ENCODE assay signal across 20 cellular contexts in the genomic region with DNA sequence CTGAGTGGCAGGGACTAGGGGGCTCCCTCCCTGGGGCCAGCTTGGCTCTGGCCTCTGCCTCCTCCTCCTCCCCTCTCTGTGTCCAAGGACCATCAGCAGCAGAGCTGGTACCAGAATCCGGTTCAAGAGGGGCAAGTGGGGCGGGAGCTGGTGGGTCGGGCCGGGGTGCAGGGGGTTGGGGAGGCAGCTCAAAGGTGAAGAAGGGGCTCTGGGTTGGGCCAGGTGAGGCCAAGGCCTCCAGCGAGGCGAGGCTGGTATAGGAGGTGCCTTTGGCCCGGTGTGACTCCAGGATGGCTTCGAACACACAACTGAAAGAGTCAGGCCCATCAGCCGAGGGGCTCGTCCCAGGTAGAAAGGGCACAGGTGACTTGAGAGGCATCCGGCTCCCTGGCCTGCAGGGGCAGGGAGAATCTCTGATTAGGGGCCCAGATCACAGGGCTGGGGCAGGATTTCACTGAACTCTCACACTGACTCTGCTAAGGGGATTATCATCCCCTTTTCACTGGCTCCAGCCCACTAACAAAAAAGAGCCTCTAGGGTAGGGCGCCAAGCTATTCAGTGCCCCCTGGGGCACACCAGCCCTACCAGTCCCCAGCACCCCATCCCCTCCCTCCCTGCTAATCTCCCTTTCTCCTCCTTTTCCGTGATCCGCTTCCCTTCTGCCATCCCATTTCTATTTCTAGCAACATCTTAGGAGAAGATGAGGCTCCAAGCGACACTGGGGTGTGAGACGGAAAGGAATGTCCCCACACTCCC. TPM values are rescaled to one million over a fixed set of nuclear protein-coding genes. Genes with fewer than 3 reads are reported as not detected.
"Had no signal": no experiment of that assay in that cellular context is flagged by ENCODE, and none has a peak within 500 bp of the region (broad histone marks: within the 10 kb centered on the region; RNA-seq: fewer than 3 reads in every experiment).

No MANE protein-coding gene starts in this region.

- H3K9me3 ChIP-seq: gastrocnemius medialis, heart right ventricle, lower lobe of right lung had no signal

- ATAC-seq: esophagus mucosa, gastrocnemius medialis, heart right ventricle, lower lobe of right lung had no signal

- H3K36me3 Mint-ChIP-seq: naive thymus-derived CD8-positive, alpha-beta T cell had no signal

- H3K27ac ChIP-seq: brain microvascular endothelial cell, coronary artery, gastrocnemius medialis, heart right ventricle, lower lobe of right lung, SK-N-MC had no signal

- H3K4me3 ChIP-seq: coronary artery, gastrocnemius medialis, heart right ventricle, lower lobe of right lung, SK-N-MC had no signal

- DNase-seq: activated CD4-positive, CD25-positive, alpha-beta regulatory T cell; activated T-cell treated with anti-CD3 and anti-CD28 coated beads, Interleukin-2, amount 50 U/mL, for 24 hours; brain microvascular endothelial cell; effector CD4-positive, alpha-beta T cell; gastrocnemius medialis; heart right ventricle; immature natural killer cell; lower lobe of right lung; T-helper 9 cell; trophoblast cell had no signal

- H3K9me3 Mint-ChIP-seq: activated naive CD4-positive, alpha-beta T cell treated with anti-CD3 and anti-CD28 coated beads for 36 hours; activated T-cell treated with anti-CD3 and anti-CD28 coated beads, Interleukin-2, amount 50 U/mL, for 24 hours; central memory CD8-positive, alpha-beta T cell; naive thymus-derived CD8-positive, alpha-beta T cell; stimulated activated naive CD8-positive, alpha-beta T cell treated with anti-CD3 and anti-CD28 coated beads, Interleukin-15, Interleukin-2, amounts not matched to agents 100 ng/mL and 50 ng/mL, for 24 hours had no signal

- H3K36me3 ChIP-seq: brain microvascular endothelial cell, gastrocnemius medialis, heart right ventricle, lower lobe of right lung had no signal

- H3K4me3 Mint-ChIP-seq: activated CD8-positive, alpha-beta T cell treated with anti-CD3 and anti-CD28 coated beads, Interleukin-2, amount 10 ng/mL, durations not matched to agents 7 days and 5 days; activated naive CD4-positive, alpha-beta T cell treated with anti-CD3 and anti-CD28 coated beads for 36 hours; activated T-cell treated with anti-CD3 and anti-CD28 coated beads, Interleukin-2, amount 50 U/mL, for 24 hours; central memory CD8-positive, alpha-beta T cell; immature natural killer cell; stimulated activated naive CD8-positive, alpha-beta T cell treated with anti-CD3 and anti-CD28 coated beads, Interleukin-15, Interleukin-2, amounts not matched to agents 100 ng/mL and 50 ng/mL, for 24 hours had no signal

- H3K27ac Mint-ChIP-seq: activated naive CD4-positive, alpha-beta T cell treated with anti-CD3 and anti-CD28 coated beads for 36 hours; immature natural killer cell; stimulated activated naive CD8-positive, alpha-beta T cell treated with anti-CD3 and anti-CD28 coated beads, Interleukin-15, Interleukin-2, amounts not matched to agents 100 ng/mL and 50 ng/mL, for 24 hours had no signal

RNA-seq across cellular contexts. Expression of a gene that starts 4.6 kb away (rescaled TPM):
- total RNA-seq: mesenteric fat pad had no signal

RNA-seq across cellular contexts. Expression of a gene that starts 37.4 kb away (rescaled TPM):
- total RNA-seq: gastrocnemius medialis, heart right ventricle, posterior vena cava had no signal
- polyA plus RNA-seq: heart right ventricle had no signal
